17 cellular contexts compared by ENCODE assay signal in the genomic region with DNA sequence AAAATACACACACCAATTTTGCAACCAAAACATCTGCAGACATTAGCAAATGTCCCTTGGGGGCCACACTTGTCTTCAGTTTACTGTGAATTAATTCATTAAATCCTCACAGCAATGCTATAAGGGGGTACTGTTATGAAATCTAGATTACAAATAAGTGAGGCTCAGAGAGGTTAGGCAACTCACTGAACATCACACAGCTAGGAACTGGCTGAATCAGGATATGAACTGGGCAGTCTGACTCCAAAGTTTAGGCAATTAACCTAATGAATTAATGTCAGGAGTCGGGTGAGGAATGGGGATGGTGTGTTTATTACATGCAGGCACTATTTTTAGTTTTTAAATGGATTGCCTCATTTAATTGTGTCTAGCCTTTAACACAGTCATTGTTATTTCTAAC.
A peak's percentile ranks its signal among the peaks of the same experiment; 100 is the strongest.
DNase-seq lines count a peak whose midpoint lies in the region; ATAC-seq and TF ChIP-seq lines count a peak whose summit lies in the region.
"Had no signal": no experiment of that assay in that cellular context is flagged by ENCODE, and none has a peak within 500 bp of the region (broad histone marks: within the 10 kb centered on the region; RNA-seq: fewer than 3 reads in every experiment).

No MANE protein-coding gene starts in this region.

- peak overlapping the region; percentile 93 for H3K27ac ChIP-seq in ACC112 (ENCODE audit: low read depth, low read length)
- peak overlapping the region; percentile 63 for H3K27ac ChIP-seq in RWPE2 (ENCODE audit: poor library complexity, severe bottlenecking)
- peak overlapping the region; percentile 76 for H3K27ac ChIP-seq in brain microvascular endothelial cell
- peak overlapping the region; percentile 68 for H3K27ac ChIP-seq in subcutaneous abdominal adipose tissue (ENCODE audit: low read depth, low read length)
- H3K27ac ChIP-seq: BLaER1 treated with 17β-estradiol and CSF1 and Interleukin-3, amounts not matched to agents 10 nM and 100 nM; C4-2B had no signal

- H3K4me3 ChIP-seq in ACC112 (ENCODE audit: low read depth, low read length): no peak overlapping the region
- H3K4me3 ChIP-seq in RWPE2 (ENCODE audit: severe bottlenecking): no peak overlapping the region
- no peak overlapping the region for H3K4me3 ChIP-seq in brain microvascular endothelial cell (ENCODE audit: low read depth, low read length)
- H3K4me3 ChIP-seq in subcutaneous abdominal adipose tissue (ENCODE audit: low read depth in 1 of 5, low read length in 5 of 5): no peak overlapping the region
- H3K4me3 ChIP-seq: BLaER1 treated with 17β-estradiol and CSF1 and Interleukin-3, amounts not matched to agents 10 nM and 100 nM had no signal

- in situ Hi-C loops in brain microvascular endothelial cell (cut with HindIII; ENCODE audit: low pct_ligation_motif_present, low sequenced_read_pairs): no loop called here

- DNase-seq in RWPE2 (ENCODE audit: low spot score): no peak
- DNase-seq in brain microvascular endothelial cell: no peak
- DNase-seq in NCI-H1105 (lab: John Stamatoyannopoulos, UW): no peak
- DNase-seq in RPMI8226: no peak
- DNase-seq: 8988T; AML-193; Caco-2; Calu3; CD4-positive, alpha-beta T cell; CD8-positive, alpha-beta T cell; DMS79 treated with DMSO at 0.1 percent for 48 hours; GF-D8 had no signal

- H2AFZ ChIP-seq in ACC112 (ENCODE audit: low read length, unreplicated experiment): no peak overlapping the region

- H3K36me3 ChIP-seq in ACC112 (ENCODE audit: insufficient read depth, low read length) (no peaks in the 10 kb centered on the region), RWPE2 (ENCODE audit: low read depth) (no peaks in the 10 kb centered on the region), brain microvascular endothelial cell (replicated peaks) (no peaks in the 10 kb centered on the region), subcutaneous abdominal adipose tissue (ENCODE audit: control insufficient read depth in 5 of 5, insufficient read depth in 5 of 5, low read length in 5 of 5) (no peaks in the 10 kb centered on the region)
- H3K36me3 ChIP-seq: BLaER1 treated with 17β-estradiol and CSF1 and Interleukin-3, amounts not matched to agents 10 nM and 100 nM had no signal

- H3K27me3 ChIP-seq in ACC112 (ENCODE audit: insufficient read depth, low read length): no peaks in the 10 kb centered on the region
- no peaks in the 10 kb centered on the region for H3K27me3 ChIP-seq in RWPE2 (ENCODE audit: insufficient read depth, poor library complexity, severe bottlenecking)
- no peaks in the 10 kb centered on the region for H3K27me3 ChIP-seq in brain microvascular endothelial cell (replicated peaks)
- H3K27me3 ChIP-seq in subcutaneous abdominal adipose tissue (ENCODE audit: control insufficient read depth in 5 of 5, insufficient read depth in 4 of 5, low read length in 5 of 5): no peaks in the 10 kb centered on the region
- H3K27me3 ChIP-seq: BLaER1 treated with 17β-estradiol and CSF1 and Interleukin-3, amounts not matched to agents 10 nM and 100 nM had no signal

- H3K79me2 ChIP-seq in ACC112 (ENCODE audit: control insufficient read depth, insufficient read depth, low read length, unreplicated experiment): no peaks in the 10 kb centered on the region

- TF ChIP-seq CTCF in RWPE2 (IDR thresholded peaks at IDR 0.05; ENCODE audit: poor library complexity, severe bottlenecking) (no peak), brain microvascular endothelial cell (IDR thresholded peaks at IDR 0.05; ENCODE audit: low read depth, low read length, missing control alignments) (no peak)

- H3K9me3 ChIP-seq in RWPE2 (ENCODE audit: severe bottlenecking) (no peaks in the 10 kb centered on the region), subcutaneous abdominal adipose tissue (ENCODE audit: control insufficient read depth in 5 of 5, low read length in 5 of 5) (no peaks in the 10 kb centered on the region)
- H3K9me3 ChIP-seq: BLaER1 treated with 17β-estradiol and CSF1 and Interleukin-3, amounts not matched to agents 10 nM and 100 nM; Caco-2 had no signal

- ATAC-seq in RWPE2 (ENCODE audit: low read depth) (no peak), HG03354 (IDR thresholded peaks at IDR 0.05; ENCODE audit: poor library complexity, severe bottlenecking, unreplicated experiment) (no peak)
- ATAC-seq: CD8-positive, alpha-beta T cell had no signal

- H3K4me1 ChIP-seq in ACC112 (ENCODE audit: control insufficient read depth, insufficient read depth, low read length, unreplicated experiment) (peaks cover 26% of the 10 kb centered on the region), RWPE2 (ENCODE audit: insufficient read depth, poor library complexity, severe bottlenecking) (peaks cover 20% of the 10 kb centered on the region), subcutaneous abdominal adipose tissue (ENCODE audit: control insufficient read depth in 5 of 5, insufficient read depth in 5 of 5, low read length in 5 of 5) (peaks cover 3 to 35% (median 31%) of the 10 kb centered on the region in 5 donors)
- H3K4me1 ChIP-seq: Caco-2 had no signal

- H3K9ac ChIP-seq in subcutaneous abdominal adipose tissue (ENCODE audit: low read length in 5 of 5): no peak overlapping the region
- H3K9ac ChIP-seq: BLaER1 treated with 17β-estradiol and CSF1 and Interleukin-3, amounts not matched to agents 10 nM and 100 nM had no signal
